8 cellular contexts compared by ENCODE assay signal in the genomic region with DNA sequence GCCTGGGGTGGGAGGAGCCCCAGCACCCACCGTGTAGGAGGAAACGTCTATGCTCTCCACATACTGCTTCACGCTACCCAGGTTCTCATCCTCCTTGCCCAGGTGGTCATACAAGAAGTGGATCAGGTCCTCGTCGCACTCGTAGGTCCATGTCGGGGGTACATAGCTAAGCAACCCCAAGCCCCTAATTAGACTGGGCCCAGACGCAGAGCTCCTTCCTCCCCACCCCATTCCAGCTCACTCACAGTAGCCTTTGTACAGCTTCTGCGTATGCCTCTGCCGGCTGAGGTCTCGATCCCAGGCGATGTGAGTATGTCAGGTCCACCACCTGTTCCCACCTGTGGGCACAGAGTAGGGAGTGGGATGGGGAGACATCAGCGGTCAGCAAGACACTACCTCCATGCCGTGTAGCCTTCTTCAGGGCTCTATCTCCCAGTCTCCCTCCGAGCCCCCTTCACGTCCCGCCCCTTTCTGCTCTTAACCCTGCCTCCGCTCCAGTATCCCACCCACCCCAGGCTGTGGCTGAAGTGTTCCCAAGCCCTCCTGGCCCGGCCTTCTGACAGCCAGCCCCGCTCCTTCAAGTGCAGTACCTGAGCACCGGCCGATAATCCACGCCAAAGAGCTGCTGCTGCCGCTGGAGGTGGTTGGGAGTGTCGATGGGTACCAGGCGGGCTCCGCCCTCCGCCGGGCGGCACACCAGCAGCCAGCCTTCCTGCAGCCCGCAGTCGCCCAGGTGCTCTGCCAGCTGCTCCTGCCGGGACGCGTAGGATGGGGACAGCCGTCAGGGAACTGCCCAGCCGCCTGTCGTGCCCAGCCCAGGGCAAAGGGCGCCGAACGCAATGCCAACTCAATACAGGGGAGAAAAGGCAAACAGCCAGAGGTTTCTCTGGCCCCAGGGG. TPM values are rescaled to one million over a fixed set of nuclear protein-coding genes. Genes with fewer than 3 reads are reported as not detected.
A peak's percentile ranks its signal among the peaks of the same experiment; 100 is the strongest.
DNase-seq lines count a peak whose midpoint lies in the region; ATAC-seq and TF ChIP-seq lines count a peak whose summit lies in the region.

No MANE protein-coding gene starts in this region.

- 11 to 17% (median 12%) methylated on average over 36 to 41 of the region's 41 CpGs for WGBS in ovary, 3 donors

- peak; percentile 25; the same call in 2 of the 3 replicates for ATAC-seq in DND-41 (ENCODE audit: insufficient read depth, low read depth)
- no peak for ATAC-seq in activated CD8-positive, alpha-beta T cell treated with anti-CD3 and anti-CD28 coated beads, Interleukin-2, amount 10 ng/mL, durations not matched to agents 7 days and 5 days
- peak; percentile 44 for ATAC-seq in foreskin keratinocyte
- ATAC-seq in GM21526 (IDR thresholded peaks at IDR 0.05; ENCODE audit: low FRiP score, unreplicated experiment), result no peak

- intact Hi-C loops in ovary (cut with DNase I), result loop anchor here (5.0 to 10.0 kb wide), 8 partner anchors 165 to 575 kb away; partner anchors contain the start of genes TESK2 (in 2 of the 4), BEST4 (in 1 of the 4), NASP (in 1 of the 4) and PTCH2 (in 1 of the 4)

- H3K9me3 Mint-ChIP-seq in activated CD8-positive, alpha-beta T cell treated with anti-CD3 and anti-CD28 coated beads, Interleukin-2, amount 10 ng/mL, durations not matched to agents 7 days and 5 days (ENCODE audit: insufficient read depth), result no peaks in the 10 kb centered on the region

- peak overlapping the region; percentile 75 for H3K4me3 Mint-ChIP-seq in activated CD8-positive, alpha-beta T cell treated with anti-CD3 and anti-CD28 coated beads, Interleukin-2, amount 10 ng/mL, durations not matched to agents 7 days and 5 days

- H3K9me3 ChIP-seq in DND-41 (ENCODE audit: insufficient read depth, low read length, severe bottlenecking), result no peaks in the 10 kb centered on the region
- no peaks in the 10 kb centered on the region for H3K9me3 ChIP-seq in ovary

- DNase-seq in DND-41 (peak; percentile 47), NCI-H1105 (lab: John Stamatoyannopoulos, UW) (peak; percentile 43), foreskin keratinocyte (peak in 1 of 2 donors; percentile 38), ovary (peak in 2 of 5 donors; percentile 46 to 49), middle frontal gyrus (ENCODE audit: extremely low spot score, low spot score) (no peak), cortex of kidney (lab: John Stamatoyannopoulos, UW) (no peak)
- peak; percentile 40 for DNase-seq in activated CD8-positive, alpha-beta T cell treated with anti-CD3 and anti-CD28 coated beads, Interleukin-2, amount 10 ng/mL, durations not matched to agents 7 days and 5 days

- TF ChIP-seq CTCF in DND-41 (IDR thresholded peaks at IDR 0.05; ENCODE audit: borderline replicate concordance, extremely low read depth, low read length, poor library complexity, severe bottlenecking), result no peak
- TF ChIP-seq CTCF in foreskin keratinocyte (conservative IDR thresholded peaks at IDR 0.05), result peak; percentile 5
- TF ChIP-seq CTCF in ovary (IDR thresholded peaks at IDR 0.05), result no peak

- no peak for TF ChIP-seq POLR2A in ovary (IDR thresholded peaks at IDR 0.05)

- TF ChIP-seq EP300 in ovary (IDR thresholded peaks at IDR 0.05), result no peak

- CTCF ChIA-PET in activated CD8-positive, alpha-beta T cell treated with anti-CD3 and anti-CD28 coated beads, Interleukin-2, amount 10 ng/mL, durations not matched to agents 7 days and 5 days (lab: Charles Lee), result interaction anchor here (0.8 to 11.4 kb wide), 22 partner anchors 11 to 483 kb away, joined by 3 to 361 read pairs (median 6); partner anchors contain the start of genes BEST4, EIF2B3, MUTYH and PLK3

- H3K27ac Mint-ChIP-seq in activated CD8-positive, alpha-beta T cell treated with anti-CD3 and anti-CD28 coated beads, Interleukin-2, amount 10 ng/mL, durations not matched to agents 7 days and 5 days, result peak overlapping the region; percentile 71

- no peaks in the 10 kb centered on the region for H3K27me3 ChIP-seq in DND-41 (ENCODE audit: insufficient read depth, low read length, poor library complexity)
- no peaks in the 10 kb centered on the region for H3K27me3 ChIP-seq in foreskin keratinocyte
- H3K27me3 ChIP-seq in ovary, result no peaks in the 10 kb centered on the region

- peaks cover 22% of the 10 kb centered on the region for H3K36me3 Mint-ChIP-seq in activated CD8-positive, alpha-beta T cell treated with anti-CD3 and anti-CD28 coated beads, Interleukin-2, amount 10 ng/mL, durations not matched to agents 7 days and 5 days (ENCODE audit: low read depth)

- peak overlapping the region; percentile 84 for H3K4me2 ChIP-seq in DND-41 (ENCODE audit: insufficient read depth, low read length)

- H3K4me1 ChIP-seq in DND-41 (ENCODE audit: insufficient read depth, low read length) (peaks cover 45% of the 10 kb centered on the region), foreskin keratinocyte (peaks cover 5% of the 10 kb centered on the region), ovary (ENCODE audit: insufficient read depth) (peaks cover 14% of the 10 kb centered on the region)

- H3K27me3 Mint-ChIP-seq in activated CD8-positive, alpha-beta T cell treated with anti-CD3 and anti-CD28 coated beads, Interleukin-2, amount 10 ng/mL, durations not matched to agents 7 days and 5 days (ENCODE audit: low read depth), result no peaks in the 10 kb centered on the region

- peak overlapping the region; percentile 77 for H3K27ac ChIP-seq in DND-41 (ENCODE audit: low read length)
- H3K27ac ChIP-seq in foreskin keratinocyte, result no peak overlapping the region
- H3K27ac ChIP-seq in ovary, result peak overlapping the region in 1 of 2 donors; percentile 46

- H3K36me3 ChIP-seq in DND-41 (ENCODE audit: insufficient read depth, low read length) (peaks cover 55% of the 10 kb centered on the region), ovary (peaks cover 3% of the 10 kb centered on the region)

- peaks cover 24% of the 10 kb centered on the region for H3K79me2 ChIP-seq in DND-41 (ENCODE audit: insufficient read depth, low read length)

- POLR2A ChIA-PET in activated CD8-positive, alpha-beta T cell treated with anti-CD3 and anti-CD28 coated beads, Interleukin-2, amount 10 ng/mL, durations not matched to agents 7 days and 5 days (lab: Charles Lee), result interaction anchor here (0.6 to 6.8 kb wide), 18 partner anchors 10 to 1193 kb away, joined by 3 to 78 read pairs (median 12); partner anchors contain the start of genes BTBD19, DYNLT4, EIF2B3 and MUTYH

- H4K20me1 ChIP-seq in DND-41 (ENCODE audit: insufficient read depth, low read length), result peaks cover 9% of the 10 kb centered on the region; the same call in 1 of the 2 replicates

- H2AFZ ChIP-seq in DND-41 (ENCODE audit: low read depth, low read length), result peak overlapping the region; percentile 100

- peak overlapping the region; percentile 73 for H3K9ac ChIP-seq in DND-41 (ENCODE audit: low read depth, low read length)

- peaks cover 42% of the 10 kb centered on the region for H3K4me1 Mint-ChIP-seq in activated CD8-positive, alpha-beta T cell treated with anti-CD3 and anti-CD28 coated beads, Interleukin-2, amount 10 ng/mL, durations not matched to agents 7 days and 5 days (ENCODE audit: low read depth)

- H3K4me3 ChIP-seq in DND-41 (ENCODE audit: low read depth in 1 of 2, low read length in 2 of 2), result peak overlapping the region; percentile 55 to 78; a peak in 3 of 4 replicates
- H3K4me3 ChIP-seq in ovary, result peak overlapping the region; percentile 82

RNA-seq across cellular contexts. Expression of gene HECTD3, which starts 0.9 kb away (rescaled TPM):
- 10 to 100 TPM; 33.5 to 38.6 TPM for total RNA-seq in activated CD8-positive, alpha-beta T cell treated with anti-CD3 and anti-CD28 coated beads, Interleukin-2, amount 10 ng/mL, durations not matched to agents 7 days and 5 days
- total RNA-seq in foreskin keratinocyte (23.4 and 24.8 TPM in 2 replicates), ovary (10 to 100 TPM; 20.9 to 46.0 (median 36.1) TPM)
- polyA plus RNA-seq in foreskin keratinocyte (23.4 and 25.9 TPM in 2 replicates), ovary (10 to 100 TPM; 27.7 to 45.0 TPM)

RNA-seq across cellular contexts. Expression of gene UROD, which starts 1.8 kb away (rescaled TPM):
- total RNA-seq in activated CD8-positive, alpha-beta T cell treated with anti-CD3 and anti-CD28 coated beads, Interleukin-2, amount 10 ng/mL, durations not matched to agents 7 days and 5 days, result 10 to 100 TPM; 74.7 to 76.4 TPM
- total RNA-seq in foreskin keratinocyte, result 149 and 150 TPM in 2 replicates
- polyA plus RNA-seq in foreskin keratinocyte, result 183 and 184 TPM in 2 replicates
- 10 to 100 TPM; 69.2 to 92.3 (median 74.7) TPM for total RNA-seq in ovary
- 10 to 100 TPM; 82.3 to 97.2 TPM for polyA plus RNA-seq in ovary

RNA-seq across cellular contexts. Expression of gene EIF2B3, which starts 23.8 kb away (rescaled TPM):
- 10 to 100 TPM; 24.6 to 28.8 TPM for total RNA-seq in activated CD8-positive, alpha-beta T cell treated with anti-CD3 and anti-CD28 coated beads, Interleukin-2, amount 10 ng/mL, durations not matched to agents 7 days and 5 days
- total RNA-seq in foreskin keratinocyte, result 37.9 and 42.9 TPM in 2 replicates
- 33.1 and 39.0 TPM in 2 replicates for polyA plus RNA-seq in foreskin keratinocyte
- total RNA-seq in ovary, result 10 to 100 TPM; 15.0 to 34.5 (median 22.7) TPM
- polyA plus RNA-seq in ovary, result 10 to 100 TPM; 14.7 to 26.9 TPM

Comparison
In these comparisons a context has a peak if more than half of its experiments do, and no peak if none do; other contexts are left out.
1. ATAC-seq: peak in DND-41 (single experiment) and foreskin keratinocyte (single experiment); none in activated CD8-positive, alpha-beta T cell treated with anti-CD3 and anti-CD28 coated beads, Interleukin-2, amount 10 ng/mL, durations not matched to agents 7 days and 5 days (single experiment) and GM21526 (single experiment).
2. DNase-seq: peak in DND-41 (single experiment), NCI-H1105 (single experiment) and activated CD8-positive, alpha-beta T cell treated with anti-CD3 and anti-CD28 coated beads, Interleukin-2, amount 10 ng/mL, durations not matched to agents 7 days and 5 days (single experiment); none in middle frontal gyrus (single experiment) and cortex of kidney (single experiment).